In the genomic region with DNA sequence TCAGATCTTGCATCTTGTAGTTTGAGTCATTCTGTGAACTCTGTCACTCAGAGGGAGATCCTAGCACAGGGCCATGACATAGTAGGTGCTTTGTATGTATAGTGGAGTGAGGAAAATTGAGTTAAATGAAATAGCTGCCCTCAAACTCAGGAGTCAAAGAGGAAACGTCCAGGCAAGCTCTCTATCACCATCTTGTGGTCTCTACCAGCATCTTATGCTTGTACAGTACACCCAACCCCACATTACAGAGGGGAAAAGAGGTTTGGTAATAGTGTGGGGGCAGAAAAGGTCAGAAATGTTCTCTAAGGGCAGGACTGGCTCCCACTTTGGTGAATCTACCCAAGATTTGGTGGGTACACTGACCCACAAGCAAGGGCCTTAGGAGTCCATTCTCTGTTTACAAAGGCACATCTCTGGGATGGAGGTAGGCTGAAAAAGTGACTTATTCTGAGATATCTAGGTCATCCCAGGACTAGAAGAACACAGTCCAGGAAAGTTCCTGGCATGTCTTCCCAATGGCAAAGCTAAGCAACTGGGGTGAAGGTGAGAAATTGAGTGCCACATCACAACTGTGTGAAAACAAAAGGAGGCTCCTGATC, we compare ENCODE assay signal across 8 cellular contexts.
A peak's percentile ranks its signal among the peaks of the same experiment; 100 is the strongest.
DNase-seq lines count a peak whose midpoint lies in the region; ATAC-seq and TF ChIP-seq lines count a peak whose summit lies in the region.

No MANE protein-coding gene starts in this region.

- CTCF ChIA-PET in naive thymus-derived CD4-positive, alpha-beta T cell (lab: Charles Lee) = no interaction called here

- no peaks in the 10 kb centered on the region for H3K36me3 Mint-ChIP-seq in naive thymus-derived CD4-positive, alpha-beta T cell

- no peaks in the 10 kb centered on the region for H3K4me1 Mint-ChIP-seq in naive thymus-derived CD4-positive, alpha-beta T cell

- no peak for DNase-seq in AG09319 (ENCODE audit: extremely low read depth, low read depth)
- peak; percentile 35 for DNase-seq in NB4 (ENCODE audit: low read depth)
- DNase-seq in dermis blood vessel endothelial cell = peak; percentile 26
- DNase-seq in naive thymus-derived CD4-positive, alpha-beta T cell = no peak
- no peak for DNase-seq in SHP77 treated with DMSO at 0.1 percent for 48 hours (lab: John Stamatoyannopoulos, UW)
- no peak for DNase-seq in NCI-H1417 treated with DMSO at 0.1 percent for 48 hours (lab: John Stamatoyannopoulos, UW)

- H3K9me3 Mint-ChIP-seq in naive thymus-derived CD4-positive, alpha-beta T cell = no peaks in the 10 kb centered on the region

- no peak for TF ChIP-seq POLR2A in NB4 (IDR thresholded peaks at IDR 0.05; ENCODE audit: extremely low read depth, insufficient read length)

- POLR2A ChIA-PET in naive thymus-derived CD4-positive, alpha-beta T cell (lab: Charles Lee) = no interaction called here

- no peak overlapping the region for H3K4me3 Mint-ChIP-seq in naive thymus-derived CD4-positive, alpha-beta T cell

- H3K4me1 ChIP-seq in naive thymus-derived CD4-positive, alpha-beta T cell (ENCODE audit: control insufficient read depth in 2 of 2, insufficient read depth in 2 of 2, low read length in 2 of 2) = no peaks in the 10 kb centered on the region

- intact Hi-C loops in naive thymus-derived CD4-positive, alpha-beta T cell (cut with micrococcal nuclease) = no loop called here

- H3K4me3 ChIP-seq in NB4 (ENCODE audit: low read depth, low read length) = no peak overlapping the region
- no peak overlapping the region for H3K4me3 ChIP-seq in naive thymus-derived CD4-positive, alpha-beta T cell (ENCODE audit: low read length)

- no peaks in the 10 kb centered on the region for H3K27me3 ChIP-seq in naive thymus-derived CD4-positive, alpha-beta T cell (ENCODE audit: control insufficient read depth in 2 of 2, insufficient read depth in 2 of 2, low read length in 2 of 2)

- peak; percentile 49 for TF ChIP-seq CTCF in AG09319 (IDR thresholded peaks at IDR 0.05; ENCODE audit: low read depth, low read length)
- TF ChIP-seq CTCF in NB4 (IDR thresholded peaks at IDR 0.05; ENCODE audit: low read depth, low read length) = peak; percentile 60

- H3K27me3 Mint-ChIP-seq in naive thymus-derived CD4-positive, alpha-beta T cell = no peaks in the 10 kb centered on the region

- no peak overlapping the region for H3K27ac ChIP-seq in naive thymus-derived CD4-positive, alpha-beta T cell (ENCODE audit: low read depth, low read length)

- H3K27ac Mint-ChIP-seq in naive thymus-derived CD4-positive, alpha-beta T cell = no peak overlapping the region

- ATAC-seq in GM18870 (IDR thresholded peaks at IDR 0.05; ENCODE audit: unreplicated experiment) (peak; percentile 69), HG02884 (IDR thresholded peaks at IDR 0.05; ENCODE audit: unreplicated experiment) (no peak)
- no peak for ATAC-seq in naive thymus-derived CD4-positive, alpha-beta T cell

- H3K9me3 ChIP-seq in naive thymus-derived CD4-positive, alpha-beta T cell (ENCODE audit: control insufficient read depth in 2 of 3, low read length in 3 of 3) = no peaks in the 10 kb centered on the region

- H3K36me3 ChIP-seq in naive thymus-derived CD4-positive, alpha-beta T cell (ENCODE audit: control insufficient read depth in 2 of 3, insufficient read depth in 3 of 3, low read length in 3 of 3) = no peaks in the 10 kb centered on the region

Comparison
In these comparisons a context has a peak if more than half of its experiments do, and no peak if none do; other contexts are left out.
1. DNase-seq: peak in NB4 (single experiment) and dermis blood vessel endothelial cell (single experiment); none in AG09319 (single experiment), naive thymus-derived CD4-positive, alpha-beta T cell (0 of 9), SHP77 treated with DMSO at 0.1 percent for 48 hours (single experiment) and NCI-H1417 treated with DMSO at 0.1 percent for 48 hours (single experiment).